15 cellular contexts compared by ENCODE assay signal in the genomic region with DNA sequence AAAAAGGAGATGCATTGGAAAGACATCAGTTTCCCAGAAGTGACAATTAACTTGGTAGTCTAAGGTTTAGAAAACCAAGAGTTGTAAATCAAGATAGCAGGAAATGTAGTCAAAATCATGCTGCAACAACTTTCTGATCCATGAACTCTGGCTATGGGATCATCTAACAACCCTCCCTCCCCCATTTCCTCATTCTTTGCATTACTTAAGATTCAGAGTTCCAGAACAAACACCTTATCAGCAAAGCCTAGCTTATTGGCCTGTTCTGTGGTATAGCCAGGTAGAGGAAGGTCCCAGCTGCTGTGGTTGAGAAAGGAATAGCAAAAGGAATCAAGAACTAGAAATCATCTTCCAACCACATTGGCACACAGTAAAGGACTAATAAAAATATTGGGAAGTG.
DNase-seq lines count a peak whose midpoint lies in the region; ATAC-seq, FAIRE-seq and TF ChIP-seq lines count a peak whose summit lies in the region.
"Had no signal": no experiment of that assay in that cellular context is flagged by ENCODE, and none has a peak within 500 bp of the region (broad histone marks: within the 10 kb centered on the region; RNA-seq: fewer than 3 reads in every experiment).

No MANE protein-coding gene starts in this region.

- peaks cover 52% of the 10 kb centered on the region for H3K4me1 ChIP-seq in osteoblast (ENCODE audit: insufficient read depth, low read length)
- H3K4me1 ChIP-seq: colonic mucosa had no signal

- TF ChIP-seq CTCF in fibroblast of pulmonary artery (IDR thresholded peaks at IDR 0.05; ENCODE audit: low read length, missing control alignments) (no peak), osteoblast (IDR thresholded peaks at IDR 0.05; ENCODE audit: extremely low read depth, low read depth, low read length) (no peak)

- no peaks in the 10 kb centered on the region for H3K79me2 ChIP-seq in osteoblast (ENCODE audit: insufficient read depth, low read length)

- H3K4me3 Mint-ChIP-seq in T-helper 17 cell, result no peak overlapping the region
- no peak overlapping the region for H3K4me3 Mint-ChIP-seq in naive thymus-derived CD8-positive, alpha-beta T cell
- H3K4me3 Mint-ChIP-seq: activated naive CD4-positive, alpha-beta T cell treated with anti-CD3 and anti-CD28 coated beads, Interleukin-2, amount 50 U/mL, for 24 hours; B cell had no signal

- peak; percentile 89 for FAIRE-seq in RCC 7860 (lab: Jason Lieb, UNC)
- FAIRE-seq: GM12878 had no signal

- no peak for ATAC-seq in T-helper 17 cell
- ATAC-seq in naive thymus-derived CD8-positive, alpha-beta T cell, result no peak
- ATAC-seq: GM12878 had no signal

- no peaks in the 10 kb centered on the region for H3K4me1 Mint-ChIP-seq in T-helper 17 cell
- no peaks in the 10 kb centered on the region for H3K4me1 Mint-ChIP-seq in naive thymus-derived CD8-positive, alpha-beta T cell
- H3K4me1 Mint-ChIP-seq: activated naive CD4-positive, alpha-beta T cell treated with anti-CD3 and anti-CD28 coated beads, Interleukin-2, amount 50 U/mL, for 24 hours; B cell had no signal

- peak overlapping the region; percentile 90 for H3K27ac ChIP-seq in osteoblast (ENCODE audit: low read depth, low read length)
- H3K27ac ChIP-seq: colonic mucosa, tibial artery had no signal

- no peaks in the 10 kb centered on the region for H3K36me3 ChIP-seq in osteoblast (ENCODE audit: insufficient read depth, low read length)
- H3K36me3 ChIP-seq: colonic mucosa, tibial artery had no signal

- DNase-seq in EL, result peak; percentile 78
- peak; percentile 86 for DNase-seq in RCC 7860 (ENCODE audit: low spot score)
- peak; percentile 70 for DNase-seq in fibroblast of pulmonary artery (ENCODE audit: low read depth)
- DNase-seq in osteoblast (ENCODE audit: insufficient read length, low spot score, missing footprints), result no peak
- no peak for DNase-seq in DMS53 treated with DMSO at 0.1 percent for 48 hours (lab: John Stamatoyannopoulos, UW; ENCODE audit: unreplicated experiment)
- DNase-seq in T-helper 17 cell, result no peak
- DNase-seq in naive thymus-derived CD8-positive, alpha-beta T cell, result no peak
- DNase-seq in DMS79 treated with DMSO at 0.1 percent for 48 hours (lab: John Stamatoyannopoulos, UW), result no peak
- DNase-seq: colonic mucosa, DMS53, NCI-H2171 treated with DMSO at 0.1 percent for 48 hours, tibial artery had no signal

- H3K27ac Mint-ChIP-seq in T-helper 17 cell, result no peak overlapping the region
- no peak overlapping the region for H3K27ac Mint-ChIP-seq in naive thymus-derived CD8-positive, alpha-beta T cell
- H3K27ac Mint-ChIP-seq: activated naive CD4-positive, alpha-beta T cell treated with anti-CD3 and anti-CD28 coated beads, Interleukin-2, amount 50 U/mL, for 24 hours; B cell had no signal

- no peak overlapping the region for H2AFZ ChIP-seq in osteoblast (ENCODE audit: low read length)

- no peak overlapping the region for H3K4me2 ChIP-seq in osteoblast (ENCODE audit: insufficient read depth, low read length)

- H3K27me3 Mint-ChIP-seq in T-helper 17 cell, result no peaks in the 10 kb centered on the region
- H3K27me3 Mint-ChIP-seq in naive thymus-derived CD8-positive, alpha-beta T cell, result peaks cover 0 to 1% (median 0%) of the 10 kb centered on the region in 5 donors
- H3K27me3 Mint-ChIP-seq: activated naive CD4-positive, alpha-beta T cell treated with anti-CD3 and anti-CD28 coated beads, Interleukin-2, amount 50 U/mL, for 24 hours; B cell had no signal

- no peaks in the 10 kb centered on the region for H3K27me3 ChIP-seq in osteoblast (ENCODE audit: insufficient read depth, low read length)
- H3K27me3 ChIP-seq: colonic mucosa, tibial artery had no signal

- H3K36me3 Mint-ChIP-seq in T-helper 17 cell (ENCODE audit: low read depth), result no peaks in the 10 kb centered on the region
- no peaks in the 10 kb centered on the region for H3K36me3 Mint-ChIP-seq in naive thymus-derived CD8-positive, alpha-beta T cell
- H3K36me3 Mint-ChIP-seq: activated naive CD4-positive, alpha-beta T cell treated with anti-CD3 and anti-CD28 coated beads, Interleukin-2, amount 50 U/mL, for 24 hours had no signal

- H3K4me3 ChIP-seq in fibroblast of pulmonary artery (replicated peaks; ENCODE audit: low read depth, low read length) (no peak overlapping the region), osteoblast (ENCODE audit: insufficient read depth, low read length) (no peak overlapping the region)
- H3K4me3 ChIP-seq: colonic mucosa, GM12878, tibial artery had no signal

- no peaks in the 10 kb centered on the region for H4K20me1 ChIP-seq in osteoblast (ENCODE audit: insufficient read depth, low read length)

- POLR2A ChIA-PET in naive thymus-derived CD8-positive, alpha-beta T cell (lab: Charles Lee), result no interaction called here

- H3K9me3 ChIP-seq in osteoblast (ENCODE audit: low read depth, low read length) (no peaks in the 10 kb centered on the region), T-helper 17 cell (ENCODE audit: control insufficient read depth, low read length, poor library complexity, severe bottlenecking) (no peaks in the 10 kb centered on the region)
- H3K9me3 ChIP-seq: colonic mucosa, tibial artery had no signal

- peaks cover 0 to 18% (median 3%) of the 10 kb centered on the region in 9 donors for H3K9me3 Mint-ChIP-seq in naive thymus-derived CD8-positive, alpha-beta T cell

Comparison
In these comparisons a context has a peak if more than half of its experiments do, and no peak if none do; other contexts are left out.
1. DNase-seq: peak in EL (single experiment), RCC 7860 (single experiment) and fibroblast of pulmonary artery (single experiment); none in osteoblast (single experiment), DMS53 treated with DMSO at 0.1 percent for 48 hours (single experiment), T-helper 17 cell (0 of 3), naive thymus-derived CD8-positive, alpha-beta T cell (0 of 10) and DMS79 treated with DMSO at 0.1 percent for 48 hours (single experiment).